14 cellular contexts compared by ENCODE assay signal in genomic region chr4:28555851-28556250, GRCh38.
"Had no signal": no experiment of that assay in that cellular context is flagged by ENCODE, and none has a peak within 500 bp of the region (broad histone marks: within the 10 kb centered on the region; RNA-seq: fewer than 3 reads in every experiment).

No MANE protein-coding gene starts in this region.

- ATAC-seq: T-helper 17 cell had no signal

- H3K27ac ChIP-seq: adrenal gland, brain microvascular endothelial cell, left ventricle myocardium inferior, sigmoid colon, thyroid gland, vagina had no signal

- H3K4me3 ChIP-seq: adrenal gland, left ventricle myocardium inferior, sigmoid colon, thyroid gland, vagina had no signal

- DNase-seq: activated CD4-positive, alpha-beta T cell treated with anti-CD3 and anti-CD28 coated beads, Interleukin-2, amount 10 ng/mL, durations not matched to agents 7 days and 5 days; activated CD4-positive, CD25-positive, alpha-beta regulatory T cell; activated naive CD4-positive, alpha-beta T cell treated with anti-CD3 and anti-CD28 coated beads, Interleukin-2, amount 50 U/mL, for 16 hours; activated T-cell treated with anti-CD3 and anti-CD28 coated beads for 4 hours; adrenal gland; brain microvascular endothelial cell; head of caudate nucleus; left ventricle myocardium inferior; mesendoderm; nephron progenitor cell; sigmoid colon; T-helper 17 cell; thyroid gland had no signal

- H3K4me1 ChIP-seq: adrenal gland, left ventricle myocardium inferior, sigmoid colon, thyroid gland, vagina had no signal

- H3K27me3 ChIP-seq: adrenal gland, brain microvascular endothelial cell, sigmoid colon, thyroid gland, vagina had no signal

- H3K9me3 ChIP-seq: adrenal gland, sigmoid colon, thyroid gland, vagina had no signal

- H3K36me3 ChIP-seq: adrenal gland, brain microvascular endothelial cell, left ventricle myocardium inferior, sigmoid colon, thyroid gland, vagina had no signal
